In the genomic region with DNA sequence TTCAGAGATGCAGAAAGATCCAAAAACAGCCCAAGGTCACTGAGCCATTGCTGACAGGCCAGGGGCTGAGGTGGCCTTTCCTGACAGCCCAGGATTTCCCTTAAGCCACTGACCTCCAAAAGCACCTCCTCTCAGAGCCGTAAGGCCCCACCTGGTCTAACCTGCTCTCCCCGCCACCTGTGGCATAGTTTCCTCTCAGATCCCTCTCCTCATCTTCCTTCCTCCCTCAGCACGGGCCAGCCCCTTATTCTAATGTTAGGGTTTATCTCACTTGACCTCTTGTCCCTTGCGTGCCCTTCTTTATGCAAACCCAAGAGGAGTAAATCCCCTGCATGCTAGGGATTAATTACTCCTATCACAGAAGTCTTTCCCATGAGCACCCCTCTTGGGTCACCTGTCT, we compare ENCODE assay signal across 16 cellular contexts.
A peak's percentile ranks its signal among the peaks of the same experiment; 100 is the strongest.
DNase-seq lines count a peak whose midpoint lies in the region; ATAC-seq, FAIRE-seq and TF ChIP-seq lines count a peak whose summit lies in the region.
"Had no signal": no experiment of that assay in that cellular context is flagged by ENCODE, and none has a peak within 500 bp of the region (broad histone marks: within the 10 kb centered on the region; RNA-seq: fewer than 3 reads in every experiment).

No MANE protein-coding gene starts in this region.

- no peak overlapping the region for H2AK5ac ChIP-seq in H1 (ENCODE audit: low read depth, low read length)

- H3K4me1 ChIP-seq in H1 (replicated peaks in 1 of 4; ENCODE audit: control insufficient read depth in 3 of 4, insufficient read depth in 4 of 4, low read length in 3 of 4) (peaks cover 3 to 13% (median 5%) of the 10 kb centered on the region in 4 experiments; a peak in 6 of 7 replicates), thyroid gland (peaks cover 53 to 55% of the 10 kb centered on the region in 2 donors), suprapubic skin (peaks cover 24% of the 10 kb centered on the region)
- H3K4me1 ChIP-seq: gastrocnemius medialis, left ventricle myocardium inferior, right atrium auricular region, uterus had no signal

- H3K14ac ChIP-seq in H1 (ENCODE audit: insufficient read length), result no peak overlapping the region

- H2BK15ac ChIP-seq in H1 (ENCODE audit: low read length), result no peak overlapping the region

- TF ChIP-seq RAD21 in H1 (IDR thresholded peaks at IDR 0.05 in 1 of 2, conservative IDR thresholded peaks at IDR 0.05 in 1 of 2; ENCODE audit: low read depth in 2 of 2, low read length in 2 of 2), result no peak

- no peak for TF ChIP-seq EP300 in H1 (IDR thresholded peaks at IDR 0.05; ENCODE audit: borderline replicate concordance in 1 of 2, low read depth in 2 of 2, low read length in 2 of 2)
- TF ChIP-seq EP300 in suprapubic skin (IDR thresholded peaks at IDR 0.05), result no peak

- no peak overlapping the region for H2AFZ ChIP-seq in H1 (ENCODE audit: low read length)

- no peak overlapping the region for H4K91ac ChIP-seq in H1 (replicated peaks; ENCODE audit: insufficient read length, low read length)

- H3K4me1 Mint-ChIP-seq in activated CD4-positive, alpha-beta T cell treated with anti-CD3 and anti-CD28 coated beads, Interleukin-2, amount 10 ng/mL, durations not matched to agents 24 days and 14 days, result peaks cover 28% of the 10 kb centered on the region

- H2BK20ac ChIP-seq in H1 (ENCODE audit: low read length), result no peak overlapping the region

- H3K4me3 ChIP-seq in H1 (ENCODE audit: extremely low read depth in 1 of 4, insufficient read depth in 2 of 4, low read depth in 3 of 4, low read length in 4 of 4) (no peak overlapping the region), thyroid gland (replicated peaks in 1 of 3) (no peak overlapping the region), suprapubic skin (no peak overlapping the region)
- H3K4me3 ChIP-seq: gastrocnemius medialis, left ventricle myocardium inferior, right atrium auricular region, uterus had no signal

- H3K27me3 Mint-ChIP-seq in activated CD4-positive, alpha-beta T cell treated with anti-CD3 and anti-CD28 coated beads, Interleukin-2, amount 10 ng/mL, durations not matched to agents 24 days and 14 days, result no peaks in the 10 kb centered on the region

- no peaks in the 10 kb centered on the region for H4K20me1 ChIP-seq in H1 (replicated peaks in 1 of 2; ENCODE audit: control insufficient read depth in 1 of 2, insufficient read depth in 2 of 2, low read length in 2 of 2)

- H3K9me3 ChIP-seq in H1 (ENCODE audit: insufficient read depth in 2 of 2, low read depth in 1 of 2, low read length in 1 of 2) (no peaks in the 10 kb centered on the region), thyroid gland (no peaks in the 10 kb centered on the region), suprapubic skin (no peaks in the 10 kb centered on the region)
- H3K9me3 ChIP-seq: gastrocnemius medialis, left ventricle myocardium inferior, right atrium auricular region, uterus had no signal

- no peak for DNase-seq in activated CD4-positive, alpha-beta T cell treated with anti-CD3 and anti-CD28 coated beads, Interleukin-2, amount 10 ng/mL, durations not matched to agents 24 days and 14 days
- DNase-seq in activated CD4-positive, alpha-beta T cell treated with anti-CD3 and anti-CD28 coated beads for 48 hours, result no peak
- DNase-seq in H1 (ENCODE audit: low read depth in 1 of 2, low spot score in 2 of 2) (no peak), thyroid gland (no peak), ureter (ENCODE audit: low spot score) (no peak), suprapubic skin (ENCODE audit: low spot score in 2 of 2) (no peak), NCI-H1092 (lab: John Stamatoyannopoulos, UW) (no peak)
- DNase-seq: DMS153, gastrocnemius medialis, HFFc6, left ventricle myocardium inferior, NCI-H2171, RPMI8226, uterus had no signal

- no peak overlapping the region for H2BK12ac ChIP-seq in H1 (ENCODE audit: low read depth, low read length)

- H3K4me2 ChIP-seq in H1 (ENCODE audit: insufficient read depth in 1 of 2, low read depth in 2 of 2, low read length in 2 of 2), result no peak overlapping the region

- TF ChIP-seq POLR2A in H1 (IDR thresholded peaks at IDR 0.05; ENCODE audit: control extremely low read depth in 1 of 2, low read depth in 2 of 2, low read length in 2 of 2), result no peak
- no peak for TF ChIP-seq POLR2A in thyroid gland (IDR thresholded peaks at IDR 0.05)
- no peak for TF ChIP-seq POLR2A in suprapubic skin (IDR thresholded peaks at IDR 0.05)

- no peak overlapping the region for H3K4ac ChIP-seq in H1 (replicated peaks; ENCODE audit: insufficient read length, low read depth, low read length)

- H3K23ac ChIP-seq in H1 (ENCODE audit: insufficient read length), result no peak overlapping the region

- intact Hi-C loops in activated CD4-positive, alpha-beta T cell treated with anti-CD3 and anti-CD28 coated beads, Interleukin-2, amount 10 ng/mL, durations not matched to agents 24 days and 14 days (cut with micrococcal nuclease), result loop anchor here (5.0 kb wide), 1 partner anchor 206 kb away; no protein-coding TSS in a partner anchor
- intact Hi-C loops in thyroid gland (cut with DNase I), result no loop called here

- ATAC-seq in HG03045 (IDR thresholded peaks at IDR 0.05; ENCODE audit: unreplicated experiment), result peak; percentile 52
- ATAC-seq: gastrocnemius medialis had no signal

- no peak for TF ChIP-seq CTCF in H1 (IDR thresholded peaks at IDR 0.05; ENCODE audit: control extremely low read depth in 1 of 3, insufficient read depth in 1 of 3, low read depth in 1 of 3, low read length in 3 of 3)
- TF ChIP-seq CTCF in thyroid gland (IDR thresholded peaks at IDR 0.05), result no peak
- TF ChIP-seq CTCF in suprapubic skin (IDR thresholded peaks at IDR 0.05), result no peak

- H3K36me3 ChIP-seq in H1 (ENCODE audit: control insufficient read depth in 2 of 4, insufficient read depth in 4 of 4, low read length in 3 of 4) (no peaks in the 10 kb centered on the region), thyroid gland (no peaks in the 10 kb centered on the region), suprapubic skin (no peaks in the 10 kb centered on the region)
- H3K36me3 ChIP-seq: gastrocnemius medialis, left ventricle myocardium inferior, right atrium auricular region, uterus had no signal

- H4K5ac ChIP-seq in H1 (ENCODE audit: insufficient read length, low read depth, low read length), result no peak overlapping the region

- H3K23me2 ChIP-seq in H1 (ENCODE audit: low read depth, low read length), result no peaks in the 10 kb centered on the region

- no peak overlapping the region for H3K56ac ChIP-seq in H1 (replicated peaks; ENCODE audit: insufficient read length, low read depth, low read length)

- peak overlapping the region; percentile 83 for H3K27ac Mint-ChIP-seq in activated CD4-positive, alpha-beta T cell treated with anti-CD3 and anti-CD28 coated beads, Interleukin-2, amount 10 ng/mL, durations not matched to agents 24 days and 14 days
- H3K27ac Mint-ChIP-seq: HFFc6 had no signal

- CTCF ChIA-PET in H1 (lab: Charles Lee; ENCODE audit: partially characterized antibody), result interaction anchor here (0.6 to 0.8 kb wide), 3 partner anchors 33 to 843 kb away, joined by 3 to 7 read pairs (median 5); no protein-coding TSS in a partner anchor

- no peak overlapping the region for H2BK120ac ChIP-seq in H1 (replicated peaks; ENCODE audit: low read depth, low read length)

- H3K79me2 ChIP-seq in H1 (ENCODE audit: control insufficient read depth in 1 of 2, insufficient read depth in 2 of 2, low read length in 2 of 2), result peaks cover 0 to 27% of the 10 kb centered on the region in 2 experiments; a peak in 1 of 4 replicates

- POLR2A ChIA-PET in H1 (lab: Charles Lee; ENCODE audit: partially characterized antibody), result no interaction called here

- H3K79me1 ChIP-seq in H1 (ENCODE audit: low read depth, low read length), result no peaks in the 10 kb centered on the region

- no peak overlapping the region for H3K9ac ChIP-seq in H1 (replicated peaks in 1 of 4; ENCODE audit: extremely low read depth in 1 of 4, low read depth in 3 of 4, low read length in 3 of 4)

- WGBS in H1 (ENCODE audit: extremely low coverage in 1 of 2, insufficient coverage in 1 of 2, insufficient read length in 1 of 2, insufficient replicate concordance in 2 of 2, low coverage in 1 of 2, low lambda C conversion rate in 2 of 2, missing lambda C conversion rate in 1 of 2), 2 experiments, result 63% methylated on average over 4 of the region's 4 CpGs; no CpG with 5 or more reads in 1 of the 2 experiments
- 83 to 89% methylated on average over 4 of the region's 4 CpGs for WGBS in thyroid gland, 2 donors
- 89% methylated on average over 4 of the region's 4 CpGs for WGBS in suprapubic skin

- no peak overlapping the region for H2BK5ac ChIP-seq in H1 (ENCODE audit: low read depth, low read length)

- H3K36me3 Mint-ChIP-seq in activated CD4-positive, alpha-beta T cell treated with anti-CD3 and anti-CD28 coated beads, Interleukin-2, amount 10 ng/mL, durations not matched to agents 24 days and 14 days (ENCODE audit: low read depth), result no peaks in the 10 kb centered on the region

- H3K18ac ChIP-seq in H1 (ENCODE audit: extremely low read depth, low read length), result no peak overlapping the region

- FAIRE-seq in H1 (lab: Jason Lieb, UNC), result no peak

- H4K8ac ChIP-seq in H1 (ENCODE audit: extremely low read depth, insufficient read depth, low read length), result no peak overlapping the region

- peaks cover 8% of the 10 kb centered on the region for H3K9me3 Mint-ChIP-seq in activated CD4-positive, alpha-beta T cell treated with anti-CD3 and anti-CD28 coated beads, Interleukin-2, amount 10 ng/mL, durations not matched to agents 24 days and 14 days
- H3K9me3 Mint-ChIP-seq: HFFc6 had no signal

- H3K27ac ChIP-seq in H1 (ENCODE audit: low read depth, low read length), result 0 out of 2 replicates have a peak overlapping the region, but pooled peaks have one; percentile 19
- H3K27ac ChIP-seq in thyroid gland, result peak overlapping the region; percentile 89 to 98 (median 95)
- H3K27ac ChIP-seq in suprapubic skin, result no peak overlapping the region
- H3K27ac ChIP-seq: gastrocnemius medialis, left ventricle myocardium inferior, right atrium auricular region, uterus had no signal

- H3K27me3 ChIP-seq in H1 (replicated peaks in 1 of 4; ENCODE audit: control insufficient read depth in 3 of 4, extremely low read depth in 1 of 4, insufficient read depth in 3 of 4, low read length in 3 of 4) (no peaks in the 10 kb centered on the region), thyroid gland (no peaks in the 10 kb centered on the region), suprapubic skin (no peaks in the 10 kb centered on the region)
- H3K27me3 ChIP-seq: gastrocnemius medialis, right atrium auricular region, uterus had no signal

- H3K4me3 Mint-ChIP-seq in activated CD4-positive, alpha-beta T cell treated with anti-CD3 and anti-CD28 coated beads, Interleukin-2, amount 10 ng/mL, durations not matched to agents 24 days and 14 days, result no peak overlapping the region
- H3K4me3 Mint-ChIP-seq: HFFc6 had no signal

TF ChIP-seq in H1, 55 proteins besides CTCF, POLR2A, EP300 and RAD21 (continues in another document):
- TF ChIP-seq SIRT6 (IDR thresholded peaks at IDR 0.05; ENCODE audit: low read length) (no peak), E2F6 (IDR thresholded peaks at IDR 0.05) (no peak)
